Comparison of ENCODE assay signal across 23 cellular contexts in genomic region chr4:180084561-180084960, GRCh38.
"Had no signal": no experiment of that assay in that cellular context is flagged by ENCODE, and none has a peak within 500 bp of the region (broad histone marks: within the 10 kb centered on the region; RNA-seq: fewer than 3 reads in every experiment).

No MANE protein-coding gene starts in this region.

- DNase-seq: activated CD4-positive, alpha-beta T cell treated with anti-CD3 and anti-CD28 coated beads, Interleukin-2, amount 50 U/mL, for 4 hours; activated CD8-positive, alpha-beta memory T cell treated with anti-CD3 and anti-CD28 coated beads, Interleukin-2, amount 50 U/mL, for 48 hours; activated naive CD4-positive, alpha-beta T cell; activated T-cell treated with anti-CD3 and anti-CD28 coated beads, Interleukin-2, amount 50 U/mL, for 4 hours; amniotic stem cell; body of pancreas; cortex of kidney; kidney glomerular epithelial cell; midbrain; natural killer cell; sigmoid colon; stimulated activated CD4-positive, alpha-beta T cell treated with anti-CD3 and anti-CD28 coated beads, Interleukin-2, amount 100 ng/mL, for 48 hours; stimulated activated CD8-positive, alpha-beta memory T cell treated with anti-CD3 and anti-CD28 coated beads, Interleukin-4, amount 100 ng/mL, for 48 hours; stimulated activated naive B cell treated with anti-CD40 and anti-IgM and Interleukin-4, amounts not matched to agents 10 μg/mL and 1 μg/mL and 100 μg/mL, for 72 hours; T1000; transverse colon had no signal

- H3K27me3 ChIP-seq: body of pancreas, cardiac muscle cell, hepatocyte, left lung, sigmoid colon, transverse colon had no signal

- ATAC-seq: activated T-cell treated with anti-CD3 and anti-CD28 coated beads, Interleukin-2, amount 50 U/mL, for 4 hours; body of pancreas; foreskin keratinocyte; left lung; natural killer cell; stimulated activated naive B cell treated with anti-CD40 and anti-IgM and Interleukin-4, amounts not matched to agents 10 μg/mL and 1 μg/mL and 100 μg/mL, for 72 hours; WTC11 had no signal

- H3K27ac ChIP-seq: body of pancreas, cardiac muscle cell, epithelial cell of prostate, foreskin keratinocyte, hepatocyte, left lung, sigmoid colon, transverse colon had no signal

- H3K4me1 ChIP-seq: foreskin keratinocyte, left lung, sigmoid colon had no signal

- H3K9me3 ChIP-seq: body of pancreas, left lung, sigmoid colon, transverse colon had no signal

- H3K36me3 ChIP-seq: cardiac muscle cell, left lung, sigmoid colon, transverse colon had no signal

- H3K4me3 ChIP-seq: body of pancreas, cardiac muscle cell, hepatocyte, left lung, lung, sigmoid colon, transverse colon had no signal
